11 cellular contexts compared by ENCODE assay signal in genomic region chr20:58229198-58229802, GRCh38. TPM values are rescaled to one million over a fixed set of nuclear protein-coding genes. Genes with fewer than 3 reads are reported as not detected.
A peak's percentile ranks its signal among the peaks of the same experiment; 100 is the strongest.
DNase-seq lines count a peak whose midpoint lies in the region; ATAC-seq and TF ChIP-seq lines count a peak whose summit lies in the region.
"Had no signal": no experiment of that assay in that cellular context is flagged by ENCODE, and none has a peak within 500 bp of the region (broad histone marks: within the 10 kb centered on the region; RNA-seq: fewer than 3 reads in every experiment).

No MANE protein-coding gene starts in this region.

- H3K4me1 ChIP-seq in thyroid gland = peaks cover 0 to 3% of the 10 kb centered on the region in 2 donors

- intact Hi-C loops in thyroid gland (cut with DNase I) = no loop called here

- H3K36me3 Mint-ChIP-seq in nephron progenitor cell (ENCODE audit: low read depth) = peaks cover 9% of the 10 kb centered on the region

- H3K9me3 Mint-ChIP-seq in nephron progenitor cell = peaks cover 14% of the 10 kb centered on the region
- H3K9me3 Mint-ChIP-seq: dendritic cell treated with granulocyte-macrophage colony-stimulating factor and Interleukin-4, amounts not matched to agents 40 ng/mL and 50 ng/mL, for 4 days had no signal

- 81 to 87% methylated on average over 14 of the region's 14 CpGs for WGBS in thyroid gland, 2 donors

- DNase-seq in DMS153 treated with DMSO at 0.1 percent for 48 hours (lab: John Stamatoyannopoulos, UW; ENCODE audit: unreplicated experiment) (peak; percentile 44), NCI-H1105 treated with DMSO at 0.1 percent for 48 hours (lab: John Stamatoyannopoulos, UW) (peak; percentile 65), choroid plexus epithelial cell (ENCODE audit: low read depth) (peak; percentile 27), nephron progenitor cell (no peak), kidney glomerular epithelial cell (lab: John Stamatoyannopoulos, UW) (no peak), thyroid gland (no peak)

- peak overlapping the region; percentile 82 for H3K4me3 Mint-ChIP-seq in nephron progenitor cell

- peaks cover 73% of the 10 kb centered on the region for H3K27me3 Mint-ChIP-seq in nephron progenitor cell (ENCODE audit: low read depth, poor library complexity)

- TF ChIP-seq CTCF in choroid plexus epithelial cell (conservative IDR thresholded peaks at IDR 0.05; ENCODE audit: low read depth, low read length) = no peak
- no peak for TF ChIP-seq CTCF in nephron progenitor cell (IDR thresholded peaks at IDR 0.05)
- no peak for TF ChIP-seq CTCF in thyroid gland (IDR thresholded peaks at IDR 0.05)

- H3K4me3 ChIP-seq in choroid plexus epithelial cell (ENCODE audit: low read depth, low read length) (peak overlapping the region; percentile 53), thyroid gland (replicated peaks in 1 of 3) (no peak overlapping the region)
- H3K4me3 ChIP-seq: skin epidermis had no signal

- H3K27ac ChIP-seq in thyroid gland = no peak overlapping the region
- H3K27ac ChIP-seq: skin epidermis had no signal

- H3K9me3 ChIP-seq in thyroid gland = no peaks in the 10 kb centered on the region

- TF ChIP-seq POLR2A in thyroid gland (IDR thresholded peaks at IDR 0.05) = no peak

- H3K4me1 Mint-ChIP-seq in nephron progenitor cell = peaks cover 30% of the 10 kb centered on the region

- H3K36me3 ChIP-seq in thyroid gland = no peaks in the 10 kb centered on the region

- no peak overlapping the region for H3K27ac Mint-ChIP-seq in nephron progenitor cell
- H3K27ac Mint-ChIP-seq: dendritic cell treated with granulocyte-macrophage colony-stimulating factor and Interleukin-4, amounts not matched to agents 40 ng/mL and 50 ng/mL, for 4 days had no signal

- ATAC-seq in HG03175 (IDR thresholded peaks at IDR 0.05; ENCODE audit: unreplicated experiment) = no peak

- H3K27me3 ChIP-seq in thyroid gland = no peaks in the 10 kb centered on the region

RNA-seq across cellular contexts. Expression of gene ANKRD60, which starts 0.8 kb away (rescaled TPM):
- not detected for total RNA-seq in thyroid gland
- total RNA-seq: left cardiac atrium, M059J had no signal

Comparison
In these comparisons a context has a peak if more than half of its experiments do, and no peak if none do; other contexts are left out.
1. DNase-seq: peak in DMS153 treated with DMSO at 0.1 percent for 48 hours (single experiment), NCI-H1105 treated with DMSO at 0.1 percent for 48 hours (single experiment) and choroid plexus epithelial cell (single experiment); none in nephron progenitor cell (single experiment), kidney glomerular epithelial cell (single experiment) and thyroid gland (0 of 2).